In genomic region chr22:30308518-30309230, GRCh38 we compare ENCODE assay signal across 8 cellular contexts. TPM values are rescaled to one million over a fixed set of nuclear protein-coding genes. Genes with fewer than 3 reads are reported as not detected.
DNase-seq lines count a peak whose midpoint lies in the region; ATAC-seq, FAIRE-seq and TF ChIP-seq lines count a peak whose summit lies in the region.

No MANE protein-coding gene starts in this region.

- H3K4me3 Mint-ChIP-seq in T-helper 17 cell: peak overlapping the region; percentile 86

- H3K27ac ChIP-seq in BLaER1 (peak overlapping the region; percentile 93), keratinocyte (ENCODE audit: control insufficient read depth, insufficient read depth, low read length) (no peak overlapping the region)

- H3K27me3 ChIP-seq in BLaER1 (no peaks in the 10 kb centered on the region), keratinocyte (ENCODE audit: control insufficient read depth, extremely low read depth, insufficient read depth, low read length) (no peaks in the 10 kb centered on the region)

- no peak overlapping the region for H2AFZ ChIP-seq in keratinocyte (ENCODE audit: control insufficient read depth, low read length)

- peaks cover 86% of the 10 kb centered on the region for H3K4me1 Mint-ChIP-seq in T-helper 17 cell

- no peak for TF ChIP-seq CTCF in keratinocyte (optimal IDR thresholded peaks at IDR 0.05 in 1 of 3, IDR thresholded peaks at IDR 0.05 in 1 of 3, conservative IDR thresholded peaks at IDR 0.05 in 1 of 3; ENCODE audit: extremely low read depth in 1 of 3, insufficient read depth in 2 of 3, low read length in 3 of 3)

- H4K20me1 ChIP-seq in BLaER1: no peaks in the 10 kb centered on the region
- H4K20me1 ChIP-seq in keratinocyte (ENCODE audit: control insufficient read depth, extremely low read depth, insufficient read depth, low read length): peaks cover 13% of the 10 kb centered on the region

- DNase-seq in T-helper 17 cell: no peak
- no peak for DNase-seq in keratinocyte (ENCODE audit: low read depth, low spot score)
- DNase-seq in iPS-NIHi11 (ENCODE audit: low spot score): no peak
- DNase-seq in DMS153 (lab: John Stamatoyannopoulos, UW): no peak

- H3K4me1 ChIP-seq in BLaER1 (peaks cover 94% of the 10 kb centered on the region), keratinocyte (ENCODE audit: control insufficient read depth, extremely low read depth, insufficient read depth, low read length) (peaks cover 91% of the 10 kb centered on the region)

- H3K9me1 ChIP-seq in keratinocyte (ENCODE audit: control insufficient read depth, extremely low read depth, insufficient read depth, low read length): peaks cover 12% of the 10 kb centered on the region

- peak overlapping the region; percentile 86 for H3K27ac Mint-ChIP-seq in T-helper 17 cell

- peaks cover 35% of the 10 kb centered on the region for H3K79me2 ChIP-seq in keratinocyte (ENCODE audit: control insufficient read depth, insufficient read depth, low read length)

- H3K36me3 ChIP-seq in BLaER1 (no peaks in the 10 kb centered on the region), keratinocyte (ENCODE audit: control insufficient read depth in 2 of 2, extremely low read depth in 1 of 2, insufficient read depth in 2 of 2, low read length in 2 of 2) (peaks cover 3 to 4% of the 10 kb centered on the region in 2 experiments)

- H3K9me3 ChIP-seq in BLaER1: no peaks in the 10 kb centered on the region
- H3K9me3 ChIP-seq in T-helper 17 cell (ENCODE audit: control insufficient read depth, low read length, poor library complexity, severe bottlenecking): no peaks in the 10 kb centered on the region
- H3K9me3 ChIP-seq in keratinocyte (ENCODE audit: control insufficient read depth, low read depth, low read length): no peaks in the 10 kb centered on the region

- H3K36me3 Mint-ChIP-seq in T-helper 17 cell (ENCODE audit: low read depth): peaks cover 4% of the 10 kb centered on the region

- FAIRE-seq in keratinocyte (lab: Jason Lieb, UNC): peak; percentile 53

- no peak overlapping the region for H3K4me3 ChIP-seq in BLaER1
- H3K4me3 ChIP-seq in keratinocyte (ENCODE audit: control insufficient read depth in 2 of 3, extremely low read depth in 1 of 3, insufficient read depth in 2 of 3, low read depth in 1 of 3, low read length in 3 of 3): no peak overlapping the region

- no peak overlapping the region; the same call in 1 of the 2 replicates for H3K9ac ChIP-seq in BLaER1
- H3K9ac ChIP-seq in keratinocyte (ENCODE audit: control insufficient read depth, extremely low read depth, insufficient read depth, low read length): no peak overlapping the region

- dilution Hi-C loops in keratinocyte (cut with MboI; ENCODE audit: extremely low pct_ligation_motif_present, low sequenced_read_pairs): no loop called here

- no peaks in the 10 kb centered on the region for H3K27me3 Mint-ChIP-seq in T-helper 17 cell

- ATAC-seq in GM19351 (IDR thresholded peaks at IDR 0.05; ENCODE audit: unreplicated experiment) (peak; percentile 39), T-helper 17 cell (no peak), HG03196 (IDR thresholded peaks at IDR 0.05; ENCODE audit: unreplicated experiment) (no peak), GM19455 (IDR thresholded peaks at IDR 0.05; ENCODE audit: unreplicated experiment) (no peak)

- peak overlapping the region; percentile 95 for H3K4me2 ChIP-seq in BLaER1
- H3K4me2 ChIP-seq in keratinocyte (ENCODE audit: control insufficient read depth, extremely low read depth, insufficient read depth, low read depth, low read length): no peak overlapping the region

RNA-seq across cellular contexts. Expression of gene TBC1D10A, which starts 18.1 kb away (rescaled TPM):
- 10 to 100 TPM; 46.9 to 63.1 TPM for total RNA-seq in T-helper 17 cell
- polyA plus RNA-seq in keratinocyte: 15.0 to 27.4 TPM (median 17.8 TPM) in 3 replicates
- polyA plus RNA-seq in keratinocyte (2011; ENCODE audit: low read depth): 9.0 TPM
- polyA plus RNA-seq in keratinocyte (2011; cell fraction: cytosol; rRNA removed): 13.3 and 24.4 TPM in 2 replicates
- polyA plus RNA-seq in keratinocyte (2011; cell fraction: nucleus; rRNA removed): 35.0 and 48.4 TPM in 2 replicates
- polyA plus RNA-seq in keratinocyte (2012; ENCODE audit: low replicate concordance): 16.3 and 26.8 TPM in 2 replicates
- polyA minus RNA-seq in keratinocyte: 12.1 to 20.4 TPM (median 17.8 TPM) in 3 replicates
- polyA minus RNA-seq in keratinocyte (2011; cell fraction: cytosol; rRNA and poly(A)+ RNA removed): 27.6 TPM
- 16.2 and 30.5 TPM in 2 replicates for polyA minus RNA-seq in keratinocyte (2011; cell fraction: nucleus; rRNA and poly(A)+ RNA removed)

RNA-seq across cellular contexts. Expression of gene CASTOR1, which starts 19.4 kb away (rescaled TPM):
- total RNA-seq in T-helper 17 cell: 10 to 100 TPM; 10.6 to 12.4 TPM
- 6.7 to 20.0 TPM (median 9.1 TPM) in 3 replicates for polyA plus RNA-seq in keratinocyte
- 0.81 TPM for polyA plus RNA-seq in keratinocyte (2011; ENCODE audit: low read depth)
- polyA plus RNA-seq in keratinocyte (2011; cell fraction: cytosol; rRNA removed): 8.4 and 12.7 TPM in 2 replicates
- 20.0 and 22.1 TPM in 2 replicates for polyA plus RNA-seq in keratinocyte (2011; cell fraction: nucleus; rRNA removed)
- 7.4 and 13.7 TPM in 2 replicates for polyA plus RNA-seq in keratinocyte (2012; ENCODE audit: low replicate concordance)
- 8.1 to 12.6 TPM in 2 of 3 replicates, not detected in the other for polyA minus RNA-seq in keratinocyte
- polyA minus RNA-seq in keratinocyte (2011; cell fraction: cytosol; rRNA and poly(A)+ RNA removed): 30.7 TPM
- 5.5 and 6.6 TPM in 2 replicates for polyA minus RNA-seq in keratinocyte (2011; cell fraction: nucleus; rRNA and poly(A)+ RNA removed)

RNA-seq across cellular contexts. Expression of gene OSM, which starts 42.0 kb away (rescaled TPM):
- 10 to 100 TPM; 29.1 to 35.2 TPM for total RNA-seq in T-helper 17 cell
- not detected in 3 replicates for polyA plus RNA-seq in keratinocyte
- not detected for polyA plus RNA-seq in keratinocyte (2011; ENCODE audit: low read depth)
- not detected in 2 replicates for polyA plus RNA-seq in keratinocyte (2011; cell fraction: cytosol; rRNA removed)
- polyA plus RNA-seq in keratinocyte (2011; cell fraction: nucleus; rRNA removed): 0.14 and 0.23 TPM in 2 replicates
- polyA plus RNA-seq in keratinocyte (2012; ENCODE audit: low replicate concordance): 0.08 TPM in 1 of 2 replicates, not detected in the other
- not detected in 3 replicates for polyA minus RNA-seq in keratinocyte
- not detected for polyA minus RNA-seq in keratinocyte (2011; cell fraction: cytosol; rRNA and poly(A)+ RNA removed)
- polyA minus RNA-seq in keratinocyte (2011; cell fraction: nucleus; rRNA and poly(A)+ RNA removed): 0.84 TPM in 1 of 2 replicates, not detected in the other

RNA-seq across cellular contexts. Expression of gene SF3A1, which starts 48.0 kb away (rescaled TPM):
- total RNA-seq in T-helper 17 cell: 100 to 1,000 TPM; 317 to 372 TPM
- 17.9 to 63.6 TPM (median 34.2 TPM) in 3 replicates for polyA plus RNA-seq in keratinocyte
- 62.3 TPM for polyA plus RNA-seq in keratinocyte (2011; ENCODE audit: low read depth)
- 30.3 and 56.2 TPM in 2 replicates for polyA plus RNA-seq in keratinocyte (2011; cell fraction: cytosol; rRNA removed)
- 59.8 and 62.1 TPM in 2 replicates for polyA plus RNA-seq in keratinocyte (2011; cell fraction: nucleus; rRNA removed)
- polyA plus RNA-seq in keratinocyte (2012; ENCODE audit: low replicate concordance): 35.8 and 77.0 TPM in 2 replicates
- 34.8 to 565 TPM (median 64.1 TPM) in 3 replicates for polyA minus RNA-seq in keratinocyte
- 120 TPM for polyA minus RNA-seq in keratinocyte (2011; cell fraction: cytosol; rRNA and poly(A)+ RNA removed)
- polyA minus RNA-seq in keratinocyte (2011; cell fraction: nucleus; rRNA and poly(A)+ RNA removed): 45.7 and 82.6 TPM in 2 replicates

RNA-seq across cellular contexts. Expression of gene CCDC157, which starts 48.1 kb away (rescaled TPM):
- 1 to 10 TPM; 6.7 to 9.4 TPM for total RNA-seq in T-helper 17 cell
- polyA plus RNA-seq in keratinocyte: 1.3 to 2.2 TPM (median 1.6 TPM) in 3 replicates
- polyA plus RNA-seq in keratinocyte (2011; ENCODE audit: low read depth): 0.94 TPM
- 0.94 and 1.6 TPM in 2 replicates for polyA plus RNA-seq in keratinocyte (2011; cell fraction: cytosol; rRNA removed)
- polyA plus RNA-seq in keratinocyte (2011; cell fraction: nucleus; rRNA removed): 1.4 and 1.9 TPM in 2 replicates
- 0.49 and 1.6 TPM in 2 replicates for polyA plus RNA-seq in keratinocyte (2012; ENCODE audit: low replicate concordance)
- polyA minus RNA-seq in keratinocyte: 0.74 to 1.8 TPM (median 0.92 TPM) in 3 replicates
- 1.2 TPM for polyA minus RNA-seq in keratinocyte (2011; cell fraction: cytosol; rRNA and poly(A)+ RNA removed)
- 0.63 and 1.8 TPM in 2 replicates for polyA minus RNA-seq in keratinocyte (2011; cell fraction: nucleus; rRNA and poly(A)+ RNA removed)
